Comparison of ENCODE assay signal across 1 cellular context in the genomic region with DNA sequence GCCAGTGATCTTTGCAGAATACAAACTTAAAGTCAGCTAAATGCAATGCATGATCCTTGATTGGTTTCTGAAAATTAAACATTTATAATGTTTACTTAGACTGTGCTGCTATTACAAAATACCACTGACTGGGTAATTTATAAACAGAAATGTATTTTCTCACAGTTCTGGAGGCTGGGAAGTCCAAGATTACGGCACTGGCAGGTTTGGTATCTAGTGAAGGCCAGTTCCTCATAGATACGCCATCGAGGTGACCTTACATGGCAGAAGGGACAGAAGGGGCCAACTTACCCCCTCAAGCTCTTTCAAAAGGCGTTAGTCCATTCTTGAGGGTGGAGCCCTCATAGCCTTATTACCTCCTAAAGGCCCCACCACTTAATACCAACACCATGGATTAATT.
TF ChIP-seq lines count a peak whose summit lies in the region.

No MANE protein-coding gene starts in this region.

TF ChIP-seq in HepG2, 621 proteins besides CTCF, POLR2A, EP300 and RAD21:
- no peak for TF ChIP-seq ZNF530 (CRISPR knock-in tag; IDR thresholded peaks at IDR 0.05; ENCODE audit: low read depth)
- peak; percentile 92; the same call in 1 of the 2 replicates for TF ChIP-seq ZNF564 (CRISPR knock-in tag; IDR thresholded peaks at IDR 0.05)
- no peak for TF ChIP-seq SKI (IDR thresholded peaks at IDR 0.05; ENCODE audit: partially characterized antibody)
